In genomic region chr22:32850591-32851517, GRCh38 we compare ENCODE assay signal across 12 cellular contexts. TPM values are rescaled to one million over a fixed set of nuclear protein-coding genes. Genes with fewer than 3 reads are reported as not detected.
DNase-seq lines count a peak whose midpoint lies in the region; ATAC-seq and TF ChIP-seq lines count a peak whose summit lies in the region.
"Had no signal": no experiment of that assay in that cellular context is flagged by ENCODE, and none has a peak within 500 bp of the region (broad histone marks: within the 10 kb centered on the region; RNA-seq: fewer than 3 reads in every experiment).

No MANE protein-coding gene starts in this region.

- no TSS peak for BruUV-seq in mammary epithelial cell (replicated peaks; lab: Mats Ljungman, UMichigan)

- in situ Hi-C loops in mammary epithelial cell (cut with MboI; ENCODE audit: low sequenced_read_pairs in 2 of 2), result no loop called here

- H4K20me1 ChIP-seq in mammary epithelial cell (ENCODE audit: insufficient read depth, low read length), result no peaks in the 10 kb centered on the region
- H4K20me1 ChIP-seq: BLaER1 had no signal

- H3K27ac ChIP-seq in stomach (peak overlapping the region in 4 of 5 donors; percentile 67 to 85 (median 72)), mammary epithelial cell (ENCODE audit: insufficient read depth, low read depth, low read length) (no peak overlapping the region)
- H3K27ac ChIP-seq: BLaER1 had no signal

- TF ChIP-seq POLR2A in stomach (IDR thresholded peaks at IDR 0.05), result no peak

- DNase-seq in GM04504 (ENCODE audit: low read depth) (peak; percentile 40), fibroblast of peridontal ligament (ENCODE audit: extremely low read depth) (peak; percentile 70), medulla oblongata (ENCODE audit: extremely low spot score) (peak; percentile 87), stomach (peak; percentile 43), mammary epithelial cell (no peak)
- no peak for DNase-seq in activated T-cell treated with anti-CD3 and anti-CD28 coated beads, Interleukin-2, amount 50 U/mL, for 48 hours
- DNase-seq: NCI-H524 treated with DMSO at 0.1 percent for 48 hours, SIG-M5 had no signal

- intact Hi-C loops in stomach (cut with DNase I; ENCODE audit: low total_unique reads) (no loop called here), mammary epithelial cell (cut with micrococcal nuclease) (no loop called here)

- H3K9ac ChIP-seq in mammary epithelial cell (ENCODE audit: insufficient read depth, low read length), result no peak overlapping the region
- H3K9ac ChIP-seq: BLaER1 had no signal

- 61 to 74% (median 71%) methylated on average over 11 of the region's 11 CpGs for WGBS in stomach, 5 donors
- WGBS in mammary epithelial cell (ENCODE audit: low coverage, missing lambda C conversion rate), result 66% methylated on average over 10 of the region's 11 CpGs

- H3K4me2 ChIP-seq in mammary epithelial cell (ENCODE audit: insufficient read depth, low read depth, low read length), result no peak overlapping the region

- TF ChIP-seq EP300 in stomach (IDR thresholded peaks at IDR 0.05), result no peak

- dilution Hi-C loops in mammary epithelial cell (cut with HindIII; ENCODE audit: low sequenced_read_pairs), result no loop called here

- no peak overlapping the region for H2AFZ ChIP-seq in mammary epithelial cell (ENCODE audit: low read depth, low read length)

- H3K27me3 ChIP-seq in stomach, result no peaks in the 10 kb centered on the region
- no peaks in the 10 kb centered on the region for H3K27me3 ChIP-seq in mammary epithelial cell (ENCODE audit: insufficient read depth, low read length)
- H3K27me3 ChIP-seq: BLaER1 had no signal

- H3K4me1 ChIP-seq in stomach, result peaks cover 27 to 93% (median 60%) of the 10 kb centered on the region in 4 donors
- H3K4me1 ChIP-seq in mammary epithelial cell (ENCODE audit: insufficient read depth, low read length), result peaks cover 20% of the 10 kb centered on the region

- ATAC-seq in HG03097 (IDR thresholded peaks at IDR 0.05; ENCODE audit: low FRiP score, unreplicated experiment), result no peak
- no peak for ATAC-seq in HG02623 (IDR thresholded peaks at IDR 0.05; ENCODE audit: unreplicated experiment)

- H3K9me3 ChIP-seq in stomach, result no peaks in the 10 kb centered on the region
- no peaks in the 10 kb centered on the region for H3K9me3 ChIP-seq in mammary epithelial cell (replicated peaks; ENCODE audit: insufficient read depth, low read length)
- H3K9me3 ChIP-seq: BLaER1 had no signal

- H3K36me3 ChIP-seq in stomach, result peaks cover 10 to 19% (median 15%) of the 10 kb centered on the region in 4 donors
- H3K36me3 ChIP-seq in mammary epithelial cell (ENCODE audit: insufficient read depth, low read length), result peaks cover 29% of the 10 kb centered on the region
- H3K36me3 ChIP-seq: BLaER1 had no signal

- H3K4me3 ChIP-seq in stomach, result no peak overlapping the region
- no peak overlapping the region for H3K4me3 ChIP-seq in mammary epithelial cell (replicated peaks in 1 of 3; ENCODE audit: insufficient read depth in 1 of 3, low read depth in 2 of 3, low read length in 3 of 3)
- H3K4me3 ChIP-seq: BLaER1 had no signal

- no peak for TF ChIP-seq CTCF in stomach (IDR thresholded peaks at IDR 0.05)
- TF ChIP-seq CTCF in mammary epithelial cell (conservative IDR thresholded peaks at IDR 0.05 in 1 of 2, IDR thresholded peaks at IDR 0.05 in 1 of 2; ENCODE audit: extremely low read depth in 1 of 2, insufficient read depth in 1 of 2, low read depth in 1 of 2, low read length in 2 of 2), result no peak

- H3K79me2 ChIP-seq in mammary epithelial cell (ENCODE audit: insufficient read depth, low read length), result peaks cover 35% of the 10 kb centered on the region

- CTCF ChIA-PET in mammary epithelial cell (lab: Charles Lee; ENCODE audit: low non-redundant PET), result no interaction called here

RNA-seq across cellular contexts. Expression of gene TIMP3, which starts 49.3 kb away (rescaled TPM):
- total RNA-seq in stomach (100 to 1,000 TPM; 103 to 248 (median 212) TPM), mammary epithelial cell (100 to 1,000 TPM; 118 to 521 TPM)
- polyA plus RNA-seq in stomach (10 to 100 TPM; 30.4 to 55.9 (median 39.4) TPM), mammary epithelial cell (105 TPM)
- polyA minus RNA-seq in mammary epithelial cell, result 154 TPM
- total RNA-seq: activated T-helper 1 cell treated with anti-CD3 and anti-CD28 coated beads, Interleukin-12 subunit alpha, Interleukin-12 subunit beta, Interleukin-2, Interleukin-4 antibody, amounts not matched to agents 30 ng/mL and 10 ng/mL and 1 ng/mL, durations not matched to agents 14 hours and 24 hours and 36 hours had no signal

Comparison
In these comparisons a context has a peak if more than half of its experiments do, and no peak if none do; other contexts are left out.
1. DNase-seq: peak in GM04504 (single experiment), fibroblast of peridontal ligament (single experiment), medulla oblongata (single experiment) and stomach (single experiment); none in activated T-cell treated with anti-CD3 and anti-CD28 coated beads, Interleukin-2, amount 50 U/mL, for 48 hours (0 of 2) and mammary epithelial cell (single experiment).